In genomic region chr7:100035865-100036264, GRCh38 we compare ENCODE assay signal across 1 cellular context.
TF ChIP-seq lines count a peak whose summit lies in the region.

No MANE protein-coding gene starts in this region.

TF ChIP-seq in HepG2, 621 proteins besides CTCF, POLR2A, EP300 and RAD21:
- TF ChIP-seq WIZ (CRISPR knock-in tag; IDR thresholded peaks at IDR 0.05) (no peak), PHF8 (CRISPR knock-in tag; IDR thresholded peaks at IDR 0.05) (no peak), JARID2 (CRISPR knock-in tag; IDR thresholded peaks at IDR 0.05; ENCODE audit: insufficient replicate concordance) (no peak), PRDM4 (CRISPR knock-in tag; IDR thresholded peaks at IDR 0.05; ENCODE audit: borderline replicate concordance) (no peak), ZFP90 (CRISPR knock-in tag; IDR thresholded peaks at IDR 0.05; ENCODE audit: borderline replicate concordance) (no peak), RARG (CRISPR knock-in tag; IDR thresholded peaks at IDR 0.05; ENCODE audit: low read depth) (no peak), IRX3 (CRISPR knock-in tag; IDR thresholded peaks at IDR 0.05; ENCODE audit: borderline replicate concordance, low read depth) (no peak), SIN3B (IDR thresholded peaks at IDR 0.05; ENCODE audit: low read length) (no peak), RCOR2 (CRISPR knock-in tag; IDR thresholded peaks at IDR 0.05) (no peak), HMGXB4 (CRISPR knock-in tag; IDR thresholded peaks at IDR 0.05; ENCODE audit: borderline replicate concordance in 1 of 2, low read depth in 1 of 2) (no peak), U2AF2 (IDR thresholded peaks at IDR 0.05; ENCODE audit: low read depth, low read length) (no peak), ZNF3 (CRISPR knock-in tag; IDR thresholded peaks at IDR 0.05) (no peak)
